In the genomic region with DNA sequence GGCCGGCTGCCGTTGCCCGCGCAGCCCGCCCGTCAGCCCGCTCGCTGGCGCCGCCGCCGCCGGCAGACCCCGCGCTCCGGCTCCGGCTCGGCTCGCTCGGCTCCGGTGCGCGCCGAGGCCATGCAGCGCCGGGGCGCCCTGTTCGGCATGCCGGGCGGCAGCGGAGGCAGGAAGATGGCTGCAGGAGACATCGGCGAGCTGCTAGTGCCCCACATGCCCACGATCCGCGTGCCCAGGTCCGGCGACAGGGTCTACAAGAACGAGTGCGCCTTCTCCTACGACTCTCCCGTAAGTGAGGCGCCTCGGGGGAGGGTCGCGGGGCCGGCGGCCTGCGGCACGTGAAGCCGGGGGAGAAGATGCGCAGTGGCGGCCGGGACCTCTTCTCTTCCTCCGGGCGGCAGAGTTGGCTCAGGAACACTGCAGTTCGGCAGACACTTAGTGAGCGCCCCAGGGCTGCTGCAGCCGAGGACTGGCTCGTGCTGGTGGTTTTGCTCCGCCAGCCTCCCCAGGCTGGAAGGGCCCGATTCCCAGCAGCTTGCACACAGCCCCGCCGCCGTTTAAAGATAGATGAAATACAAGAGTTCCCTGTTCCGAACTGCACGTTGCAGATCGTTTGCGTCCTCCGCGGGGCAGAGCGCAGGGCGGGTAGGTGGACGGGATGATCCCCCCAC, we compare ENCODE assay signal across 8 cellular contexts. TPM values are rescaled to one million over a fixed set of nuclear protein-coding genes. Genes with fewer than 3 reads are reported as not detected.
DNase-seq lines count a peak whose midpoint lies in the region; ATAC-seq and TF ChIP-seq lines count a peak whose summit lies in the region.

No MANE protein-coding gene starts in this region.

- TF ChIP-seq CTCF in RWPE2 (IDR thresholded peaks at IDR 0.05; ENCODE audit: poor library complexity, severe bottlenecking), result peak; percentile 32
- no peak for TF ChIP-seq CTCF in foreskin fibroblast (IDR thresholded peaks at IDR 0.05; ENCODE audit: low read depth, low read length)
- TF ChIP-seq CTCF in neural progenitor cell (IDR thresholded peaks at IDR 0.05), result no peak

- H3K9me3 ChIP-seq in RWPE2 (ENCODE audit: severe bottlenecking) (no peaks in the 10 kb centered on the region), neural progenitor cell (ENCODE audit: low read depth) (no peaks in the 10 kb centered on the region)

- ATAC-seq in GM21786 (IDR thresholded peaks at IDR 0.05; ENCODE audit: unreplicated experiment), result peak; percentile 51
- ATAC-seq in RWPE2 (ENCODE audit: low read depth), result peak; percentile 84

- H3K27me3 ChIP-seq in RWPE2 (ENCODE audit: insufficient read depth, poor library complexity, severe bottlenecking) (no peaks in the 10 kb centered on the region), neural progenitor cell (no peaks in the 10 kb centered on the region)

- H3K4me1 Mint-ChIP-seq in neural progenitor cell, result peaks cover 30% of the 10 kb centered on the region

- H3K4me1 ChIP-seq in RWPE2 (ENCODE audit: insufficient read depth, poor library complexity, severe bottlenecking), result no peaks in the 10 kb centered on the region
- H3K4me1 ChIP-seq in neural progenitor cell, result peaks cover 7% of the 10 kb centered on the region

- peaks cover 50% of the 10 kb centered on the region for H3K79me2 ChIP-seq in neural progenitor cell (ENCODE audit: low read depth)

- peak; percentile 81 for DNase-seq in ELR (ENCODE audit: low read depth)
- DNase-seq in KG1 (lab: John Stamatoyannopoulos, UW), result peak; percentile 39
- DNase-seq in RWPE2 (ENCODE audit: low spot score), result peak; percentile 75
- DNase-seq in activated gamma-delta T cell treated with Interleukin-2 at 50 U/mL for 16 hours, result peak; percentile 41
- peak; percentile 74 to 89 for DNase-seq in foreskin fibroblast
- DNase-seq in neural progenitor cell (ENCODE audit: low spot score), result peak; percentile 84
- peak; percentile 63 for DNase-seq in stromal cell of bone marrow (ENCODE audit: low read depth)

- H3K9ac ChIP-seq in neural progenitor cell, result peak overlapping the region; percentile 55

- peak overlapping the region; percentile 98 for H2AFZ ChIP-seq in neural progenitor cell (replicated peaks)

- peaks cover 7% of the 10 kb centered on the region for H3K27me3 Mint-ChIP-seq in neural progenitor cell (ENCODE audit: insufficient read depth, low read depth)

- H4K20me1 ChIP-seq in neural progenitor cell (ENCODE audit: low read depth), result peaks cover 33% of the 10 kb centered on the region

- peak overlapping the region; percentile 95 for H3K4me2 ChIP-seq in neural progenitor cell

- H3K4me3 ChIP-seq in RWPE2 (ENCODE audit: severe bottlenecking) (peak overlapping the region; percentile 98), foreskin fibroblast (ENCODE audit: low read depth in 1 of 2, low read length in 2 of 2) (peak overlapping the region; percentile 74 to 86), neural progenitor cell (peak overlapping the region; percentile 99)

- H3K27ac ChIP-seq in RWPE2 (ENCODE audit: poor library complexity, severe bottlenecking) (peak overlapping the region; percentile 66), neural progenitor cell (peak overlapping the region; percentile 91)

- H3K9me3 Mint-ChIP-seq in neural progenitor cell, result no peaks in the 10 kb centered on the region

- peaks cover 30% of the 10 kb centered on the region for H3F3A ChIP-seq in neural progenitor cell (ENCODE audit: low read depth)

- H3K36me3 Mint-ChIP-seq in neural progenitor cell, result peaks cover 17% of the 10 kb centered on the region

- H3K4me3 Mint-ChIP-seq in neural progenitor cell, result peak overlapping the region; percentile 99

- peak overlapping the region; percentile 98 for H3K27ac Mint-ChIP-seq in neural progenitor cell

- no peaks in the 10 kb centered on the region for H3K36me3 ChIP-seq in RWPE2 (ENCODE audit: low read depth)
- no peaks in the 10 kb centered on the region for H3K36me3 ChIP-seq in neural progenitor cell

RNA-seq across cellular contexts. Expression of gene USP13, which starts 0.4 kb away (rescaled TPM):
- 17.7 and 18.1 TPM in 2 replicates for total RNA-seq in neural progenitor cell (ENCODE audit: low replicate concordance)

RNA-seq across cellular contexts. Expression of gene NDUFB5, which starts 48.6 kb away (rescaled TPM):
- total RNA-seq in neural progenitor cell (ENCODE audit: low replicate concordance), result 104 and 193 TPM in 2 replicates

RNA-seq across cellular contexts. Expression of gene MRPL47, which starts 48.8 kb away (rescaled TPM):
- total RNA-seq in neural progenitor cell (ENCODE audit: low replicate concordance), result 46.8 and 64.5 TPM in 2 replicates

Comparison
In these comparisons a context has a peak if more than half of its experiments do, and no peak if none do; other contexts are left out.
1. Peak in every context shown above with its lines: DNase-seq, ATAC-seq, H3K4me3 ChIP-seq and H3K27ac ChIP-seq.